ENCODE assay signal across 25 cellular contexts in genomic region chr5:1736065-1736464, GRCh38.
"Had no signal": no experiment of that assay in that cellular context is flagged by ENCODE, and none has a peak within 500 bp of the region (broad histone marks: within the 10 kb centered on the region; RNA-seq: fewer than 3 reads in every experiment).

No MANE protein-coding gene starts in this region.

- H3K4me1 Mint-ChIP-seq: activated CD4-positive, alpha-beta T cell treated with anti-CD3 and anti-CD28 coated beads, Interleukin-2, amount 10 ng/mL, durations not matched to agents 24 days and 14 days; nephron had no signal

- H3K27ac ChIP-seq: breast epithelium, epithelial cell of prostate, esophagus squamous epithelium, neutrophil, parathyroid adenoma, testis, vagina, WERI-Rb-1 had no signal

- H3K27me3 ChIP-seq: neutrophil, testis, vagina had no signal

- H3K36me3 Mint-ChIP-seq: type B pancreatic cell had no signal

- H3K9ac ChIP-seq: parathyroid adenoma, SK-N-SH had no signal

- H3K36me3 ChIP-seq: breast epithelium, esophagus squamous epithelium, neutrophil, vagina, WERI-Rb-1 had no signal

- DNase-seq: activated CD4-positive, alpha-beta T cell treated with anti-CD3 and anti-CD28 coated beads, Interleukin-2, amount 10 ng/mL, durations not matched to agents 24 days and 14 days; activated naive CD4-positive, alpha-beta T cell; central memory CD4-positive, alpha-beta T cell; esophagus squamous epithelium; foreskin melanocyte; left cardiac atrium; left ventricle myocardium superior; mammary epithelial cell; right cardiac atrium; SK-N-SH; stimulated activated naive CD8-positive, alpha-beta T cell treated with anti-CD3 and anti-CD28 coated beads, Interleukin-15, Interleukin-2, amounts not matched to agents 100 U/mL and 50 U/mL, for 24 hours; SW 1271; T-helper 9 cell; testis had no signal

- H3K4me3 ChIP-seq: breast epithelium, esophagus squamous epithelium, testis, vagina had no signal

- H3K4me1 ChIP-seq: breast epithelium, esophagus squamous epithelium, parathyroid adenoma, testis, vagina had no signal

- H3K4me3 Mint-ChIP-seq: activated CD4-positive, alpha-beta T cell treated with anti-CD3 and anti-CD28 coated beads, Interleukin-2, amount 10 ng/mL, durations not matched to agents 24 days and 14 days; nephron; T-helper 1 cell treated with Interleukin-12 subunit alpha and Interleukin-12 subunit beta and Interleukin-4 antibody, amounts not matched to agents 30 μg/mL and 1 μg/mL, for 36 hours; type B pancreatic cell had no signal

- ATAC-seq: activated CD4-positive, CD25-positive, alpha-beta regulatory T cell treated with anti-CD3 and anti-CD28 coated beads, Interleukin-2, amount 50 U/mL, for 24 hours; activated naive CD4-positive, alpha-beta T cell treated with anti-CD3 and anti-CD28 coated beads, Interleukin-2, amount 50 U/mL, for 72 hours; left cardiac atrium; left ventricle myocardium superior; right cardiac atrium; stimulated activated naive CD8-positive, alpha-beta T cell treated with anti-CD3 and anti-CD28 coated beads, Interleukin-15, Interleukin-2, amounts not matched to agents 100 U/mL and 50 U/mL, for 24 hours had no signal

- H3K9me3 ChIP-seq: neutrophil, SK-N-SH, testis, vagina had no signal

- H3K27ac Mint-ChIP-seq: activated CD4-positive, alpha-beta T cell treated with anti-CD3 and anti-CD28 coated beads, Interleukin-2, amount 10 ng/mL, durations not matched to agents 24 days and 14 days; activated naive CD4-positive, alpha-beta T cell treated with anti-CD3 and anti-CD28 coated beads, Interleukin-2, amount 50 U/mL, for 72 hours; nephron; T-helper 1 cell treated with Interleukin-12 subunit alpha and Interleukin-12 subunit beta and Interleukin-4 antibody, amounts not matched to agents 30 μg/mL and 1 μg/mL, for 36 hours; type B pancreatic cell had no signal
